8 cellular contexts compared by ENCODE assay signal in the genomic region with DNA sequence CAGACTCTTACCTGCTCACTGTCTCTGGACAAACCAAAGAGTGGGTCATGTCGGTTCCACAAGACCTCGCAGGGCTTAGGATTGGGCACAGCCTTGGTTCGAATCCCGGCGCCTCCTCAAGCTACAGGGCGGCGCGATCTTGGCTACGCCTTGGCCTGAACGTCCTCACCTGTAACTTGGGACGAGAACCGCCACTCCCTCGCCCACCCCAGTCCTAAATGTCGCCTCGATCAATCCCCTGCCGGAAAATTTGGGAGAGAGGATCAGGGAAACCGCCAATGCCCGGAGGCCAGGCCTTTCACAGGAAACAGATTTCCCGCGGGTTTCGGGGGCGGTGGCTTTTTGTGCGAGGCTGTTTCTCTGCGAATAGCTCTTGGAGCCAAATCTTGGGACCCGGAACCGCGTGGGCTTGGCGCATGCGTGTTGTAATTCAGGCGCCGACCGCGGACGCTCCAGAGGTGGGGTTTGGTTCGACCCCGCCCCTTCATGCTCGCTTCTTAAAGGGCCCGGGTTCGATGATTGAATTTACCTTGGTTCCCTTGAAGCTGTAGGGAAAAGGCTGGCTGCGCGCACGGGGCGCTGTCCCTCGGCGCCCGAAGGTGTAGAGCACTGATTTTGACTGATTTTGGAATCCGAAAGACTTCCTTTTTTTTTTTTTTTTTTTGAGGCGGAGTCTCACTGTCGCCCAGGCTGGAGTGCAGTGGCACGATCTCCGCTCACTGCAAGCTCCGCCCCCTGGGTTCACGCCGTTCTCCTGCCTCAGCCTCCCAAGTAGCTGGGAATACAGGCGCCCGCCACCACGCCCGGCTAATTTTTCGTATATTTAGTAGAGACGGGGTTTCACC. TPM values are rescaled to one million over a fixed set of nuclear protein-coding genes. Genes with fewer than 3 reads are reported as not detected.
DNase-seq lines count a peak whose midpoint lies in the region; TF ChIP-seq lines count a peak whose summit lies in the region.

A gene with protein sequence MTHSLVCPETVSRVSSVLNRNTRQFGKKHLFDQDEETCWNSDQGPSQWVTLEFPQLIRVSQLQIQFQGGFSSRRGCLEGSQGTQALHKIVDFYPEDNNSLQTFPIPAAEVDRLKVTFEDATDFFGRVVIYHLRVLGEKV (minus strand): TSS at position 403 of the 845 bp plus-strand sequence. CDS start 354 bp downstream, at position 49.

- DNase-seq in ELR (ENCODE audit: low read depth) (peak; percentile 93), HFF-Myc (ENCODE audit: extremely low read depth, low read depth) (peak; percentile 82), NCI-H1417 (lab: John Stamatoyannopoulos, UW) (peak; percentile 85 to 96 (median 86)), SW480 (ENCODE audit: low spot score) (peak; percentile 93), head of caudate nucleus (peak; percentile 84 to 96 (median 93)), ovary (peak; percentile 89 to 95 (median 92)), thyroid gland (peak; percentile 92 to 93)
- peak; percentile 87 for DNase-seq in activated naive CD8-positive, alpha-beta T cell treated with anti-CD3 and anti-CD28 coated beads, Interleukin-2, amount 50 U/mL, for 16 hours (ENCODE audit: low read depth, low spot score)

- WGBS in ovary, 3 donors = 4 to 5% (median 5%) methylated on average over 56 to 60 of the region's 60 CpGs
- 7 to 14% methylated on average over 36 to 59 of the region's 60 CpGs for WGBS in thyroid gland, 2 donors

- peak within 1 kb of the TSS; percentile 70 for H3K4me3 ChIP-seq in HFF-Myc (replicated peaks; ENCODE audit: low read depth, low read length)
- peak within 1 kb of the TSS; percentile 51 for H3K4me3 ChIP-seq in ovary
- peak within 1 kb of the TSS; percentile 52 to 65 (median 60) for H3K4me3 ChIP-seq in thyroid gland (replicated peaks in 1 of 3)

- H3K36me3 ChIP-seq in ovary (no peaks in the 10 kb centered on the region), thyroid gland (peaks cover 8 to 20% of the 10 kb centered on the region in 2 donors)

- H3K27me3 ChIP-seq in ovary = no peaks in the 10 kb centered on the region
- no peaks in the 10 kb centered on the region for H3K27me3 ChIP-seq in thyroid gland

- TF ChIP-seq CTCF in HFF-Myc (IDR thresholded peaks at IDR 0.05; ENCODE audit: low read depth, low read length, missing control alignments) (no peak), ovary (IDR thresholded peaks at IDR 0.05) (peak in 1 of 3 donors; percentile 4), thyroid gland (IDR thresholded peaks at IDR 0.05) (peak in 1 of 6 experiments; percentile 18)

- peak within 1 kb of the TSS; percentile 52 to 54 for H3K27ac ChIP-seq in ovary
- H3K27ac ChIP-seq in thyroid gland = peak within 1 kb of the TSS; percentile 48 to 70 (median 58)

- intact Hi-C loops in head of caudate nucleus (cut with DNase I) = no loop called here
- intact Hi-C loops in ovary (cut with DNase I) = no loop called here
- intact Hi-C loops in thyroid gland (cut with DNase I) = no loop called here

- no peak for TF ChIP-seq EP300 in ovary (IDR thresholded peaks at IDR 0.05)

- H3K9me3 ChIP-seq in ovary (no peaks in the 10 kb centered on the region), thyroid gland (no peaks in the 10 kb centered on the region)

- no peak for TF ChIP-seq POLR2A in ovary (IDR thresholded peaks at IDR 0.05)
- peak in 1 of 2 donors; percentile 24 for TF ChIP-seq POLR2A in thyroid gland (IDR thresholded peaks at IDR 0.05)

- H3K4me1 ChIP-seq in ovary (ENCODE audit: insufficient read depth) (peaks cover 3% of the 10 kb centered on the region), thyroid gland (peaks cover 8 to 22% of the 10 kb centered on the region in 2 donors)

RNA-seq across cellular contexts. Expression of the gene that starts here (rescaled TPM):
- total RNA-seq in ovary = 10 to 100 TPM; 12.5 to 24.4 (median 14.9) TPM
- 10 to 100 TPM in 1 of 2 donors, 1 to 10 TPM in 1; 8.8 to 27.2 TPM for polyA plus RNA-seq in ovary
- total RNA-seq in thyroid gland = 10 to 100 TPM in 1 of 4 donors, 1 to 10 TPM in 3; 6.6 to 16.8 (median 7.6) TPM

Comparison
In these comparisons a context has a peak if more than half of its experiments do, and no peak if none do; other contexts are left out.
1. Peak in every context shown above with its lines: DNase-seq, H3K4me3 ChIP-seq and H3K27ac ChIP-seq.